ENCODE assay signal across 13 cellular contexts in the genomic region with DNA sequence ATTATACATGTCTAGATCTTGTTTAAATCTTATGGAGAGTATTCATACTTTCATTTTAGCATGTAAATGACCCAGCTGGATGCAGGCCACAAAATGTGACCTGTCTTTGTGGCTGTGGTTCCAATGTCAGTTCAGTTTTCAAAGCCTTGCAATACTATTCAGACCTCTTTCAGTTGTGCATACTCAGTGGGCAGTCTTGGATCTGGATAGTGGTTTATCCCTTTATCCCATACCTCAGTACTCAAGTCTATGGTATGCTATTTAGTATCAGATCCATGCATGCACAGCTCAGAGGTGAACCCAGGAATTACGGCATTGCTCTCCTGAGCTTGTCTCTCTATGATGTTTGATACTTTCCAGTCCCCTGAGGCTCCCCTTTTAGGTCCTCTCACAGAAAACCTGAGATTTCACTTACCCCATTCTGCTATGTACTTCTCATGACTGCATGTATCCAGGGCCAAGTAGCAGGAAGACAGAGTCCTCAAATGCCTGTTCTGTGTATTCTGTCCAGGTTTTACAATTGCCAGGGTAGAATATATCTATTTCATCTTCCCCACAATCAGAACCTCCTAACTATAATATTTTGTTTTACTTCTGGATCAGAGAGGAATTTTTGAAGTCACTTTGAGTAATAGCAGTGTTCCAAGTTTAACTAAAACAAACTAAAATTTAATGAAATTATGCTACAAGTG. TPM values are rescaled to one million over a fixed set of nuclear protein-coding genes. Genes with fewer than 3 reads are reported as not detected.
DNase-seq lines count a peak whose midpoint lies in the region; ATAC-seq and TF ChIP-seq lines count a peak whose summit lies in the region.
"Had no signal": no experiment of that assay in that cellular context is flagged by ENCODE, and none has a peak within 500 bp of the region (broad histone marks: within the 10 kb centered on the region; RNA-seq: fewer than 3 reads in every experiment).

No MANE protein-coding gene starts in this region.

- H3K36me3 ChIP-seq in HAP-1 (replicated peaks) (no peaks in the 10 kb centered on the region), WERI-Rb-1 (no peaks in the 10 kb centered on the region), skeletal muscle satellite cell (ENCODE audit: insufficient read depth, low read length) (no peaks in the 10 kb centered on the region), stomach (no peaks in the 10 kb centered on the region)

- H3K9ac ChIP-seq in skeletal muscle satellite cell (ENCODE audit: low read depth, low read length), result peak overlapping the region; percentile 83
- H3K9ac ChIP-seq: KMS-11 had no signal

- 79 to 92% (median 87%) methylated on average over 1 of the region's 1 CpG for WGBS in stomach, 5 donors

- H3K27ac ChIP-seq in WERI-Rb-1 (no peak overlapping the region), stomach (peak overlapping the region in 2 of 5 donors; percentile 13 to 47)
- H3K27ac ChIP-seq: KMS-11 had no signal

- TF ChIP-seq POLR2A in stomach (IDR thresholded peaks at IDR 0.05), result no peak

- H3K4me3 ChIP-seq in HAP-1 (no peak overlapping the region), WERI-Rb-1 (ENCODE audit: low read depth, low read length) (no peak overlapping the region), skeletal muscle satellite cell (ENCODE audit: low read length) (no peak overlapping the region), stomach (no peak overlapping the region)
- H3K4me3 ChIP-seq: skin epidermis had no signal

- H3K4me2 ChIP-seq in skeletal muscle satellite cell (ENCODE audit: low read length), result peak overlapping the region; percentile 56
- H3K4me2 ChIP-seq: KMS-11 had no signal

- H3K27me3 ChIP-seq in HAP-1 (ENCODE audit: low read depth) (no peaks in the 10 kb centered on the region), WERI-Rb-1 (ENCODE audit: insufficient read depth, low read depth, severe bottlenecking) (no peaks in the 10 kb centered on the region), skeletal muscle satellite cell (ENCODE audit: control insufficient read depth, insufficient read depth, low read length) (no peaks in the 10 kb centered on the region), stomach (no peaks in the 10 kb centered on the region)

- DNase-seq in HAP-1 (ENCODE audit: low spot score in 2 of 2), result peak; percentile 66 to 80
- DNase-seq in WERI-Rb-1, result no peak
- peak; percentile 17 for DNase-seq in fibroblast of peridontal ligament (ENCODE audit: extremely low read depth)
- no peak for DNase-seq in stomach
- DNase-seq: CD4-positive, alpha-beta T cell; GF-D8; NCI-H1417 treated with DMSO at 0.1 percent for 48 hours; stimulated activated naive CD4-positive, alpha-beta T cell had no signal

- intact Hi-C loops in stomach (cut with DNase I; ENCODE audit: low total_unique reads), result no loop called here

- H3K4me1 ChIP-seq in HAP-1 (peaks cover 6% of the 10 kb centered on the region), skeletal muscle satellite cell (ENCODE audit: control insufficient read depth, insufficient read depth, low read length) (peaks cover 47% of the 10 kb centered on the region), stomach (peaks cover 0 to 31% (median 13%) of the 10 kb centered on the region in 4 donors)

- in situ Hi-C loops in HAP-1 (cut with MboI; ENCODE audit: low sequenced_read_pairs), result no loop called here

- TF ChIP-seq CTCF in WERI-Rb-1 (IDR thresholded peaks at IDR 0.05; ENCODE audit: low read depth, low read length) (0 out of 2 replicates have a peak, but pooled peaks have one; percentile 17), stomach (IDR thresholded peaks at IDR 0.05) (no peak)

- TF ChIP-seq EP300 in stomach (IDR thresholded peaks at IDR 0.05), result no peak

- ATAC-seq in GM21381 (IDR thresholded peaks at IDR 0.05; ENCODE audit: unreplicated experiment) (no peak), HG03521 (IDR thresholded peaks at IDR 0.05; ENCODE audit: unreplicated experiment) (no peak)

- H3K9me3 ChIP-seq in HAP-1, result peaks cover 7% of the 10 kb centered on the region
- H3K9me3 ChIP-seq in WERI-Rb-1 (ENCODE audit: severe bottlenecking), result peaks cover 9% of the 10 kb centered on the region
- peaks cover 9% of the 10 kb centered on the region for H3K9me3 ChIP-seq in skeletal muscle satellite cell (replicated peaks; ENCODE audit: low read length)
- peaks cover 0 to 25% (median 11%) of the 10 kb centered on the region in 4 donors for H3K9me3 ChIP-seq in stomach

RNA-seq across cellular contexts. Expression of a gene that starts 6.9 kb away (rescaled TPM):
- total RNA-seq in skeletal muscle satellite cell (2012; rRNA removed), result 2.0 and 5.2 TPM in 2 replicates
- total RNA-seq in stomach, result under 1 TPM in 2 of 5 donors, not detected in 3; 0.55 to 0.87 TPM
- polyA plus RNA-seq in stomach, result 1 to 10 TPM in 1 of 3 donors, under 1 TPM in 1, not detected in 1; 0.28 to 2.6 TPM
- total RNA-seq: CD4-positive, alpha-beta T cell had no signal

Comparison
In these comparisons a context has a peak if more than half of its experiments do, and no peak if none do; other contexts are left out.
1. DNase-seq: peak in HAP-1 (2 of 2) and fibroblast of peridontal ligament (single experiment); none in WERI-Rb-1 (single experiment) and stomach (single experiment).